ENCODE assay signal across 24 cellular contexts in genomic region chr11:87141980-87142514, GRCh38.
"Had no signal": no experiment of that assay in that cellular context is flagged by ENCODE, and none has a peak within 500 bp of the region (broad histone marks: within the 10 kb centered on the region; RNA-seq: fewer than 3 reads in every experiment).

No MANE protein-coding gene starts in this region.

- H2AFZ ChIP-seq: hepatocyte had no signal

- H3K27me3 ChIP-seq: cardiac muscle cell, foreskin keratinocyte, hepatocyte, neutrophil, ovary, right atrium auricular region, thyroid gland, upper lobe of right lung had no signal

- H3K4me2 ChIP-seq: hepatocyte had no signal

- H3K4me1 ChIP-seq: prostate gland, right atrium auricular region, upper lobe of right lung had no signal

- H3K4me3 Mint-ChIP-seq: dendritic cell treated with granulocyte-macrophage colony-stimulating factor and Interleukin-4, amounts not matched to agents 40 ng/mL and 50 ng/mL, for 4 days; natural killer cell treated with Interleukin-12 subunit alpha and Interleukin-12 subunit beta and Interleukin-15 and Interleukin-18, amount 100 ng/mL, for 72 hours had no signal

- H3K27ac ChIP-seq: cardiac muscle cell, foreskin keratinocyte, hepatocyte, left ventricle myocardium inferior, neutrophil, ovary, prostate gland, right atrium auricular region, thyroid gland, upper lobe of right lung had no signal

- DNase-seq: activated CD4-positive, alpha-beta T cell treated with anti-CD3 and anti-CD28 coated beads for 4 hours; activated CD4-positive, alpha-beta T cell treated with anti-CD3 and anti-CD28 coated beads, Interleukin-2, amount 50 U/mL, for 48 hours; activated CD4-positive, CD25-positive, alpha-beta regulatory T cell; activated naive CD4-positive, alpha-beta T cell treated with Interleukin-2 at 50 U/mL for 16 hours; activated T-cell treated with anti-CD3 and anti-CD28 coated beads, Interleukin-2, amount 50 U/mL, for 48 hours; amygdala; effector CD4-positive, alpha-beta T cell; foreskin keratinocyte; left ventricle myocardium inferior; mammary epithelial cell; midbrain; ovary; stimulated activated CD4-positive, alpha-beta T cell treated with anti-CD3 and anti-CD28 coated beads, Interleukin-4, amount 100 ng/mL, for 4 hours; stimulated activated naive CD8-positive, alpha-beta T cell treated with anti-CD3 and anti-CD28 coated beads, Interleukin-15, Interleukin-2, amounts not matched to agents 100 U/mL and 50 U/mL, for 24 hours; T-helper 9 cell; thyroid gland; upper lobe of right lung had no signal

- H3K36me3 Mint-ChIP-seq: natural killer cell treated with Interleukin-12 subunit alpha and Interleukin-12 subunit beta and Interleukin-15 and Interleukin-18, amount 100 ng/mL, for 72 hours had no signal

- H3K9me3 ChIP-seq: neutrophil, ovary, prostate gland, thyroid gland had no signal

- H3K4me3 ChIP-seq: cardiac muscle cell, hepatocyte, left ventricle myocardium inferior, ovary, prostate gland, right atrium auricular region, thyroid gland, upper lobe of right lung had no signal

- ATAC-seq: foreskin keratinocyte; natural killer cell treated with Interleukin-12 subunit alpha and Interleukin-12 subunit beta and Interleukin-15 and Interleukin-18, amount 100 ng/mL, for 72 hours; stimulated activated naive CD8-positive, alpha-beta T cell treated with anti-CD3 and anti-CD28 coated beads, Interleukin-15, Interleukin-2, amounts not matched to agents 100 U/mL and 50 U/mL, for 24 hours; upper lobe of right lung had no signal

- H3K27ac Mint-ChIP-seq: dendritic cell treated with granulocyte-macrophage colony-stimulating factor and Interleukin-4, amounts not matched to agents 40 ng/mL and 50 ng/mL, for 4 days; natural killer cell treated with Interleukin-12 subunit alpha and Interleukin-12 subunit beta and Interleukin-15 and Interleukin-18, amount 100 ng/mL, for 72 hours had no signal

- H3K36me3 ChIP-seq: cardiac muscle cell, left ventricle myocardium inferior, neutrophil, ovary, prostate gland, right atrium auricular region, thyroid gland, upper lobe of right lung had no signal

- H3K27me3 Mint-ChIP-seq: dendritic cell treated with granulocyte-macrophage colony-stimulating factor and Interleukin-4, amounts not matched to agents 40 ng/mL and 50 ng/mL, for 4 days; natural killer cell treated with Interleukin-12 subunit alpha and Interleukin-12 subunit beta and Interleukin-15 and Interleukin-18, amount 100 ng/mL, for 72 hours had no signal
